In the genomic region with DNA sequence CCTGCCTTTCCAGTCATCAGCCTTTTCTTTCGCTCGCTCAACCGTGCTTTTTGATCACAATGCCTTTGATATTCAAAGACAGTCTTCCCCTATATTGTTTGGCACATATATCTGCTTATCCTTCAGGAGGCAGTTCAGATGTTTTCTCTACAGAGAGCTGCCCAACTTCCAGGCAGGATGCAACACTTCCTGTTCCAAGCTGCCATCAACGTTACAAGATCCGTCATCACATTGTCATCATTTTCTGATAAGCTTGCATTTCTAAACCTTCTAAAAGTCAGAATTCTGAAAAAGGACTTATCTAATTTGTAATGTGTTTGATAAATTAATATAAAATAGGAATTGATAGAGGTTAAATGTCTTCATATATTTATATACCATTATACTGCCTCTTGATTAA, we compare ENCODE assay signal across 1 cellular context.
TF ChIP-seq lines count a peak whose summit lies in the region.

No MANE protein-coding gene starts in this region.

TF ChIP-seq in K562, 482 proteins besides CTCF, POLR2A, EP300 and RAD21 (continued from another document):
- TF ChIP-seq, protein P1, sequence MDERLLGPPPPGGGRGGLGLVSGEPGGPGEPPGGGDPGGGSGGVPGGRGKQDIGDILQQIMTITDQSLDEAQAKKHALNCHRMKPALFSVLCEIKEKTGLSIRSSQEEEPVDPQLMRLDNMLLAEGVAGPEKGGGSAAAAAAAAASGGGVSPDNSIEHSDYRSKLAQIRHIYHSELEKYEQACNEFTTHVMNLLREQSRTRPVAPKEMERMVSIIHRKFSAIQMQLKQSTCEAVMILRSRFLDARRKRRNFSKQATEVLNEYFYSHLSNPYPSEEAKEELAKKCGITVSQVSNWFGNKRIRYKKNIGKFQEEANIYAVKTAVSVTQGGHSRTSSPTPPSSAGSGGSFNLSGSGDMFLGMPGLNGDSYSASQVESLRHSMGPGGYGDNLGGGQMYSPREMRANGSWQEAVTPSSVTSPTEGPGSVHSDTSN (CRISPR knock-in tag; IDR thresholded peaks at IDR 0.05; ENCODE audit: low read depth) = no peak
- TF ChIP-seq, protein P1 (tag; conservative IDR thresholded peaks at IDR 0.05; ENCODE audit: low read depth) = peak; percentile 46
